Comparison of ENCODE assay signal across 8 cellular contexts in genomic region chr20:62937353-62938104, GRCh38. TPM values are rescaled to one million over a fixed set of nuclear protein-coding genes. Genes with fewer than 3 reads are reported as not detected.
DNase-seq lines count a peak whose midpoint lies in the region; ATAC-seq, FAIRE-seq and TF ChIP-seq lines count a peak whose summit lies in the region.

No MANE protein-coding gene starts in this region.

- peaks cover 25% of the 10 kb centered on the region for H3K4me1 Mint-ChIP-seq in activated naive CD8-positive, alpha-beta T cell treated with anti-CD3 and anti-CD28 coated beads, Interleukin-2, amount 10 ng/mL, durations not matched to agents 7 days and 5 days

- peak overlapping the region; percentile 85 for H3K4me3 ChIP-seq in GM12875 (ENCODE audit: low read depth, low read length)
- H3K4me3 ChIP-seq in pancreas, result peak overlapping the region; percentile 82 to 97 (median 91)
- H3K4me3 ChIP-seq in thyroid gland (replicated peaks in 1 of 3), result peak overlapping the region; percentile 71 to 94 (median 71)

- no peaks in the 10 kb centered on the region for H3K9me3 Mint-ChIP-seq in activated naive CD8-positive, alpha-beta T cell treated with anti-CD3 and anti-CD28 coated beads, Interleukin-2, amount 10 ng/mL, durations not matched to agents 7 days and 5 days

- TF ChIP-seq CTCF in GM12875 (IDR thresholded peaks at IDR 0.05; ENCODE audit: borderline replicate concordance, insufficient read depth, low read depth, low read length) (no peak), pancreas (IDR thresholded peaks at IDR 0.05) (no peak), thyroid gland (IDR thresholded peaks at IDR 0.05) (peak in 1 of 6 experiments; percentile 20)

- intact Hi-C loops in Right ventricle myocardium superior (cut with DNase I), result no loop called here
- intact Hi-C loops in pancreas (cut with DNase I), result no loop called here
- intact Hi-C loops in thyroid gland (cut with DNase I), result no loop called here

- H3K4me1 ChIP-seq in pancreas (peaks cover 14 to 23% (median 18%) of the 10 kb centered on the region in 3 donors), thyroid gland (peaks cover 25 to 35% of the 10 kb centered on the region in 2 donors)

- no peaks in the 10 kb centered on the region for H3K9me3 ChIP-seq in pancreas
- H3K9me3 ChIP-seq in thyroid gland, result no peaks in the 10 kb centered on the region

- no peak overlapping the region for H3K4me3 Mint-ChIP-seq in activated naive CD8-positive, alpha-beta T cell treated with anti-CD3 and anti-CD28 coated beads, Interleukin-2, amount 10 ng/mL, durations not matched to agents 7 days and 5 days

- peak; percentile 88 for DNase-seq in NCI-H128 (lab: John Stamatoyannopoulos, UW; ENCODE audit: unreplicated experiment)
- DNase-seq in SKM-1 treated with dmso at 0.1 percent for 144 hours (lab: John Stamatoyannopoulos, UW; ENCODE audit: unreplicated experiment), result peak; percentile 93
- DNase-seq in activated naive CD8-positive, alpha-beta T cell treated with anti-CD3 and anti-CD28 coated beads, Interleukin-2, amount 10 ng/mL, durations not matched to agents 7 days and 5 days, result peak; percentile 99
- peak; percentile 98 for DNase-seq in Right ventricle myocardium superior
- peak; percentile 95 to 99 (median 98) for DNase-seq in pancreas
- DNase-seq in thyroid gland, result peak; percentile 96 to 97

- peak in 1 of 2 donors; percentile 64 for TF ChIP-seq POLR2A in thyroid gland (IDR thresholded peaks at IDR 0.05)

- no peaks in the 10 kb centered on the region for H3K27me3 Mint-ChIP-seq in activated naive CD8-positive, alpha-beta T cell treated with anti-CD3 and anti-CD28 coated beads, Interleukin-2, amount 10 ng/mL, durations not matched to agents 7 days and 5 days

- no peaks in the 10 kb centered on the region for H3K27me3 ChIP-seq in pancreas
- H3K27me3 ChIP-seq in thyroid gland, result no peaks in the 10 kb centered on the region

- no peak for FAIRE-seq in pancreas (lab: Jason Lieb, UNC)

- 0 to 1% methylated on average over 63 to 87 of the region's 87 CpGs for WGBS in pancreas, 2 donors
- 0% methylated on average over 1 to 57 of the region's 87 CpGs for WGBS in thyroid gland, 2 donors

- POLR2A ChIA-PET in activated naive CD8-positive, alpha-beta T cell treated with anti-CD3 and anti-CD28 coated beads, Interleukin-2, amount 10 ng/mL, durations not matched to agents 7 days and 5 days (lab: Charles Lee), result interaction anchor here (0.6 to 6.6 kb wide), 9 partner anchors 11 to 277 kb away, joined by 3 to 85 read pairs (median 5); partner anchors contain the start of genes DIDO1 and SLC17A9

- H3K36me3 ChIP-seq in pancreas, result no peaks in the 10 kb centered on the region
- H3K36me3 ChIP-seq in thyroid gland, result no peaks in the 10 kb centered on the region

- H3K36me3 Mint-ChIP-seq in activated naive CD8-positive, alpha-beta T cell treated with anti-CD3 and anti-CD28 coated beads, Interleukin-2, amount 10 ng/mL, durations not matched to agents 7 days and 5 days, result peaks cover 18% of the 10 kb centered on the region

- peak overlapping the region; percentile 97 for H3K27ac Mint-ChIP-seq in activated naive CD8-positive, alpha-beta T cell treated with anti-CD3 and anti-CD28 coated beads, Interleukin-2, amount 10 ng/mL, durations not matched to agents 7 days and 5 days

- ATAC-seq in HG02759 (IDR thresholded peaks at IDR 0.05; ENCODE audit: unreplicated experiment) (peak; percentile 82), Right ventricle myocardium superior (ENCODE audit: poor library complexity) (peak; percentile 97), pancreas (peak; percentile 94 to 98 (median 96))
- ATAC-seq in activated naive CD8-positive, alpha-beta T cell treated with anti-CD3 and anti-CD28 coated beads, Interleukin-2, amount 10 ng/mL, durations not matched to agents 7 days and 5 days (ENCODE audit: low read depth), result peak; percentile 85

- H3K27ac ChIP-seq in pancreas (peak overlapping the region; percentile 68 to 86 (median 86)), thyroid gland (peak overlapping the region; percentile 78 to 92 (median 79))

RNA-seq across cellular contexts. Expression of gene GID8, which starts 0.4 kb away (rescaled TPM):
- total RNA-seq in activated naive CD8-positive, alpha-beta T cell treated with anti-CD3 and anti-CD28 coated beads, Interleukin-2, amount 10 ng/mL, durations not matched to agents 7 days and 5 days, result 10 to 100 TPM; 42.1 to 43.0 TPM
- total RNA-seq in Right ventricle myocardium superior (15.5 TPM), pancreas (10 to 100 TPM; 13.1 to 22.4 (median 16.6) TPM), thyroid gland (10 to 100 TPM; 30.3 to 38.5 (median 34.5) TPM)
- 10 to 100 TPM in 1 of 2 donors, 1 to 10 TPM in 1; 6.0 to 14.6 TPM for polyA plus RNA-seq in pancreas

RNA-seq across cellular contexts. Expression of gene DIDO1, which starts 11.2 kb away (rescaled TPM):
- total RNA-seq in activated naive CD8-positive, alpha-beta T cell treated with anti-CD3 and anti-CD28 coated beads, Interleukin-2, amount 10 ng/mL, durations not matched to agents 7 days and 5 days, result 100 to 1,000 TPM; 100 to 104 TPM
- total RNA-seq in Right ventricle myocardium superior, result 32.3 TPM
- total RNA-seq in pancreas, result 10 to 100 TPM; 16.7 to 29.8 (median 18.5) TPM
- 10 to 100 TPM; 17.3 to 21.2 TPM for polyA plus RNA-seq in pancreas
- 10 to 100 TPM; 67.7 to 92.9 (median 72.2) TPM for total RNA-seq in thyroid gland

RNA-seq across cellular contexts. Expression of gene SLC17A9, which starts 15.0 kb away (rescaled TPM):
- total RNA-seq in activated naive CD8-positive, alpha-beta T cell treated with anti-CD3 and anti-CD28 coated beads, Interleukin-2, amount 10 ng/mL, durations not matched to agents 7 days and 5 days, result 10 to 100 TPM; 40.9 to 43.5 TPM
- total RNA-seq in Right ventricle myocardium superior, result 0.73 TPM
- total RNA-seq in pancreas, result 1 to 10 TPM in 5 of 6 donors, under 1 TPM in 1; 0.63 to 7.7 (median 2.3) TPM
- 1 to 10 TPM; 3.5 to 6.2 TPM for polyA plus RNA-seq in pancreas
- 1 to 10 TPM in 2 of 4 donors, under 1 TPM in 2; 0.68 to 1.6 (median 1.00) TPM for total RNA-seq in thyroid gland

Comparison
In these comparisons a context has a peak if more than half of its experiments do, and no peak if none do; other contexts are left out.
1. Peak in every context shown above with its lines: DNase-seq, ATAC-seq, H3K4me3 ChIP-seq and H3K27ac ChIP-seq.
2. RNA of gene SLC17A9, which starts 15.0 kb away (total RNA-seq): 40.9 to 43.5 TPM in activated naive CD8-positive, alpha-beta T cell treated with anti-CD3 and anti-CD28 coated beads, Interleukin-2, amount 10 ng/mL, durations not matched to agents 7 days and 5 days; 0.63 to 7.7 TPM in pancreas, 0.68 to 1.6 TPM in thyroid gland and 0.73 TPM in Right ventricle myocardium superior (single experiment); every median in the first group is over 4 times any median in the second.